ENCODE assay signal across 1 cellular context in genomic region chr7:139583826-139584553, GRCh38.
TF ChIP-seq lines count a peak whose summit lies in the region.

No MANE protein-coding gene starts in this region.

TF ChIP-seq in H1, 55 proteins besides CTCF, POLR2A, EP300 and RAD21:
- TF ChIP-seq KDM1A (IDR thresholded peaks at IDR 0.05; ENCODE audit: borderline replicate concordance, low read length) (no peak), CREB1 (IDR thresholded peaks at IDR 0.05) (no peak), BRCA1 (IDR thresholded peaks at IDR 0.05; ENCODE audit: low read depth, low read length) (no peak), SP1 (IDR thresholded peaks at IDR 0.05; ENCODE audit: low read depth, low read length) (0 out of 2 replicates have a peak, but pooled peaks have one; percentile 10), SIN3A (conservative IDR thresholded peaks at IDR 0.05 in 1 of 2, IDR thresholded peaks at IDR 0.05 in 1 of 2; ENCODE audit: low read depth in 1 of 2, low read length in 2 of 2) (no peak)
TF ChIP-seq in H1: peak in this region for 1.
